14 cellular contexts compared by ENCODE assay signal in the genomic region with DNA sequence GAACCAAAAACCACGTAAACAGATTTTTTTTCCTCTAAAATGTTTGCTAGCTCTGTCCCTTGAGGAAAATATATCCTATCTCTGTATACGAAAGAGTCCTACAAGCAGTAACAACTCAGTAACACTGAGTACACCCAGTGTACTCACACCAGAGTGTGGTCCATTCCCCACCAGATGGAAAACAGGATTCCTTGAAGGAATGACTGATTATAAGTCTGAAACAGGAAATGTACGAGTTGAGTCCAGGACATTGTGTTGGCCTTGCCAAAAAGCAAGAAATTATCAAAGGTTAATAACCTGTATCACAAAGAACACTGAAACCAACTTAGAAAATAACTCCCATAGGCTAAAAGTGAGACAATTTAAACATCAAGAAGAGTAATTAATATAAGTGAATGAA. TPM values are rescaled to one million over a fixed set of nuclear protein-coding genes. Genes with fewer than 3 reads are reported as not detected.
DNase-seq lines count a peak whose midpoint lies in the region; ATAC-seq, FAIRE-seq and TF ChIP-seq lines count a peak whose summit lies in the region.
"Had no signal": no experiment of that assay in that cellular context is flagged by ENCODE, and none has a peak within 500 bp of the region (broad histone marks: within the 10 kb centered on the region; RNA-seq: fewer than 3 reads in every experiment).

No MANE protein-coding gene starts in this region.

- H3K4me2 ChIP-seq in astrocyte (ENCODE audit: low read length) (no peak overlapping the region), smooth muscle cell (no peak overlapping the region)

- DNase-seq in Right ventricle myocardium superior, result no peak
- DNase-seq in right atrium auricular region (ENCODE audit: low spot score), result no peak
- DNase-seq in astrocyte (ENCODE audit: low read depth), result peak; percentile 32
- DNase-seq in left ventricle myocardium superior, result no peak
- DNase-seq in smooth muscle cell (lab: John Stamatoyannopoulos, UW; ENCODE audit: unreplicated experiment), result no peak
- DNase-seq in SIG-M5 (lab: John Stamatoyannopoulos, UW), result no peak
- no peak for DNase-seq in posterior cingulate gyrus
- DNase-seq in epidermal melanocyte (ENCODE audit: insufficient read length, low spot score), result no peak
- DNase-seq: activated CD4-positive, CD25-positive, alpha-beta regulatory T cell treated with anti-CD3 and anti-CD28 coated beads, Interleukin-2, amount 50 U/mL, for 72 hours; NCI-H226; spleen; stimulated activated naive CD8-positive, alpha-beta T cell treated with anti-CD3 and anti-CD28 coated beads, Interleukin-15, Interleukin-2, amounts not matched to agents 100 U/mL and 50 U/mL, for 24 hours had no signal

- H3K27me3 ChIP-seq in right atrium auricular region (no peaks in the 10 kb centered on the region), astrocyte (ENCODE audit: insufficient read depth, low read length) (no peaks in the 10 kb centered on the region), smooth muscle cell (ENCODE audit: low read depth) (no peaks in the 10 kb centered on the region)
- H3K27me3 ChIP-seq: spleen had no signal

- H3K4me1 ChIP-seq in right atrium auricular region, result peaks cover 0 to 46% of the 10 kb centered on the region in 2 donors
- no peaks in the 10 kb centered on the region for H3K4me1 ChIP-seq in astrocyte (ENCODE audit: insufficient read depth, low read length)
- peaks cover 4% of the 10 kb centered on the region for H3K4me1 ChIP-seq in smooth muscle cell (ENCODE audit: low read depth)

- H3K27ac ChIP-seq in right atrium auricular region, result peak overlapping the region in 1 of 2 donors; percentile 40
- H3K27ac ChIP-seq in astrocyte (ENCODE audit: low read depth, low read length), result no peak overlapping the region
- H3K27ac ChIP-seq in smooth muscle cell (ENCODE audit: low read depth), result peak overlapping the region; percentile 39
- H3K27ac ChIP-seq: spleen had no signal

- peaks cover 1% of the 10 kb centered on the region for H3F3A ChIP-seq in smooth muscle cell (ENCODE audit: low read depth)

- H3K79me2 ChIP-seq in astrocyte (ENCODE audit: insufficient read depth, low read length) (peaks cover 98% of the 10 kb centered on the region), smooth muscle cell (ENCODE audit: low read depth) (peaks cover 100% of the 10 kb centered on the region)

- H2AFZ ChIP-seq in astrocyte (ENCODE audit: low read depth, low read length) (no peak overlapping the region), smooth muscle cell (ENCODE audit: low read depth) (no peak overlapping the region)

- intact Hi-C loops in Right ventricle myocardium superior (cut with DNase I), result no loop called here
- intact Hi-C loops in left ventricle myocardium superior (cut with micrococcal nuclease), result no loop called here
- intact Hi-C loops in posterior cingulate gyrus (cut with DNase I), result no loop called here

- H3K4me3 ChIP-seq in right atrium auricular region (no peak overlapping the region), astrocyte (ENCODE audit: insufficient read depth, low read depth, low read length) (no peak overlapping the region), smooth muscle cell (no peak overlapping the region)
- H3K4me3 ChIP-seq: spleen had no signal

- H3K27ac Mint-ChIP-seq in astrocyte (ENCODE audit: unreplicated experiment), result no peak overlapping the region
- H3K27ac Mint-ChIP-seq: IgD-negative memory B cell had no signal

- TF ChIP-seq CTCF in right atrium auricular region (IDR thresholded peaks at IDR 0.05) (no peak), astrocyte (IDR thresholded peaks at IDR 0.05; ENCODE audit: insufficient read depth, low read depth, low read length) (no peak), smooth muscle cell (IDR thresholded peaks at IDR 0.05; ENCODE audit: borderline replicate concordance, insufficient read depth, poor library complexity, severe bottlenecking) (no peak)

- no peak overlapping the region for H3K4me3 Mint-ChIP-seq in astrocyte (ENCODE audit: unreplicated experiment)
- H3K4me3 Mint-ChIP-seq: memory B cell had no signal

- no peaks in the 10 kb centered on the region for H3K9me3 ChIP-seq in right atrium auricular region
- no peaks in the 10 kb centered on the region for H3K9me3 ChIP-seq in astrocyte (ENCODE audit: insufficient read depth, low read depth, low read length)
- no peaks in the 10 kb centered on the region for H3K9me3 ChIP-seq in smooth muscle cell (replicated peaks; ENCODE audit: low read depth)
- H3K9me3 ChIP-seq: spleen had no signal

- H3K9ac ChIP-seq in astrocyte (ENCODE audit: low read length) (no peak overlapping the region), smooth muscle cell (ENCODE audit: low read depth) (no peak overlapping the region)

- H3K36me3 ChIP-seq in right atrium auricular region (no peaks in the 10 kb centered on the region), astrocyte (ENCODE audit: insufficient read depth, low read length) (no peaks in the 10 kb centered on the region), smooth muscle cell (ENCODE audit: low read depth) (no peaks in the 10 kb centered on the region)

- WGBS in smooth muscle cell (ENCODE audit: low lambda C conversion rate), result 86% methylated on average over 3 of the region's 3 CpGs

- peaks cover 13% of the 10 kb centered on the region for H3K4me1 Mint-ChIP-seq in astrocyte (ENCODE audit: low read depth, unreplicated experiment)

- H3K27me3 Mint-ChIP-seq in astrocyte (ENCODE audit: low read depth, unreplicated experiment), result no peaks in the 10 kb centered on the region
- H3K27me3 Mint-ChIP-seq: IgD-negative memory B cell, memory B cell had no signal

- H3K36me3 Mint-ChIP-seq in astrocyte (ENCODE audit: low read depth, unreplicated experiment), result no peaks in the 10 kb centered on the region

- peak; percentile 37 for ATAC-seq in Right ventricle myocardium superior (ENCODE audit: poor library complexity)
- peak; percentile 38 for ATAC-seq in left ventricle myocardium superior
- ATAC-seq: stimulated activated naive CD8-positive, alpha-beta T cell treated with anti-CD3 and anti-CD28 coated beads, Interleukin-15, Interleukin-2, amounts not matched to agents 100 U/mL and 50 U/mL, for 24 hours had no signal

- FAIRE-seq in astrocyte (lab: Jason Lieb, UNC), result no peak

- peaks cover 97% of the 10 kb centered on the region for H4K20me1 ChIP-seq in astrocyte (ENCODE audit: insufficient read depth, low read length)
- peaks cover 99% of the 10 kb centered on the region for H4K20me1 ChIP-seq in smooth muscle cell (ENCODE audit: low read depth)

- H3K9me3 Mint-ChIP-seq in astrocyte (ENCODE audit: unreplicated experiment), result no peaks in the 10 kb centered on the region
- H3K9me3 Mint-ChIP-seq: IgD-negative memory B cell had no signal

RNA-seq across cellular contexts. Expression of gene GOLPH3, which starts 20.4 kb away (rescaled TPM):
- total RNA-seq in Right ventricle myocardium superior (35.9 TPM), right atrium auricular region (10 to 100 TPM; 60.6 to 63.7 TPM), astrocyte (114 and 124 TPM in 2 replicates), left ventricle myocardium superior (41.2 TPM), smooth muscle cell (108 and 112 TPM in 2 replicates)
- polyA plus RNA-seq in smooth muscle cell, result 91.6 and 95.3 TPM in 2 replicates
